Comparison of ENCODE assay signal across 31 cellular contexts in genomic region chr7:11668727-11669126, GRCh38.
"Had no signal": no experiment of that assay in that cellular context is flagged by ENCODE, and none has a peak within 500 bp of the region (broad histone marks: within the 10 kb centered on the region; RNA-seq: fewer than 3 reads in every experiment).

No MANE protein-coding gene starts in this region.

- DNase-seq: activated B cell treated with CpG ODN at 0.5 μM for 24 hours; activated CD4-positive, alpha-beta T cell treated with anti-CD3 and anti-CD28 coated beads for 1 hour; activated CD4-positive, alpha-beta T cell treated with anti-CD3 and anti-CD28 coated beads, Interleukin-2, amount 10 ng/mL, durations not matched to agents 24 days and 14 days; activated CD4-positive, alpha-beta T cell treated with anti-CD3 and anti-CD28 coated beads, Interleukin-2, amount 50 U/mL, for 48 hours; activated CD8-positive, alpha-beta memory T cell treated with anti-CD3 and anti-CD28 coated beads, Interleukin-2, amount 10 ng/mL, durations not matched to agents 7 days and 5 days; activated effector memory CD4-positive, alpha-beta T cell treated with Interleukin-2 at 50 U/mL for 16 hours; activated naive CD4-positive, alpha-beta T cell treated with Interleukin-2 at 50 U/mL for 16 hours; activated naive CD8-positive, alpha-beta T cell treated with anti-CD3 and anti-CD28 coated beads, Interleukin-2, amount 50 U/mL, for 24 hours; activated T-cell treated with anti-CD3 and anti-CD28 coated beads, Interleukin-2, amount 50 U/mL, for 24 hours; amniotic stem cell; body of pancreas; Kasumi-1; KBM-7; NCI-H1048; NCI-H146; NCI-H187 treated with DMSO at 0.1 percent for 48 hours; NCI-H2081 treated with DMSO at 0.1 percent for 48 hours; NCI-H345; NCI-H510A; NCI-H526 treated with DMSO at 0.1 percent for 48 hours; NK-92 treated with Interleukin-12 subunit alpha and Interleukin-12 subunit beta, amount 100 ng/mL, for 24 hours; PC-3; SHP77 treated with DMSO at 0.1 percent for 48 hours; T-cell; T-helper 2 cell; T1000 had no signal

- ATAC-seq: activated CD8-positive, alpha-beta memory T cell treated with anti-CD3 and anti-CD28 coated beads, Interleukin-2, amount 10 ng/mL, durations not matched to agents 7 days and 5 days; activated naive CD4-positive, alpha-beta T cell treated with anti-CD3 and anti-CD28 coated beads, Interleukin-2, amount 50 U/mL, for 72 hours; activated naive CD8-positive, alpha-beta T cell treated with anti-CD3 and anti-CD28 coated beads, Interleukin-2, amount 50 U/mL, for 24 hours; body of pancreas; PC-3; T-cell had no signal

- H3K9me3 ChIP-seq: ascending aorta, body of pancreas had no signal

- H3K4me3 Mint-ChIP-seq: activated B cell treated with CpG ODN at 0.5 μM for 24 hours; activated CD4-positive, alpha-beta T cell treated with anti-CD3 and anti-CD28 coated beads, Interleukin-2, amount 10 ng/mL, durations not matched to agents 24 days and 14 days; activated CD8-positive, alpha-beta memory T cell treated with anti-CD3 and anti-CD28 coated beads, Interleukin-2, amount 10 ng/mL, durations not matched to agents 7 days and 5 days; activated naive CD8-positive, alpha-beta T cell treated with anti-CD3 and anti-CD28 coated beads, Interleukin-2, amount 50 U/mL, for 24 hours; activated T-cell treated with anti-CD3 and anti-CD28 coated beads, Interleukin-2, amount 50 U/mL, for 24 hours; activated T-helper 1 cell treated with anti-CD3 and anti-CD28 coated beads, Interleukin-12 subunit alpha, Interleukin-12 subunit beta, Interleukin-2, Interleukin-4 antibody, amounts not matched to agents 30 ng/mL and 10 ng/mL and 1 ng/mL, durations not matched to agents 14 hours and 24 hours and 36 hours; T-cell had no signal

- H3K4me1 Mint-ChIP-seq: activated B cell treated with CpG ODN at 0.5 μM for 24 hours; activated CD4-positive, alpha-beta T cell treated with anti-CD3 and anti-CD28 coated beads, Interleukin-2, amount 10 ng/mL, durations not matched to agents 24 days and 14 days; activated CD8-positive, alpha-beta memory T cell treated with anti-CD3 and anti-CD28 coated beads, Interleukin-2, amount 10 ng/mL, durations not matched to agents 7 days and 5 days; activated naive CD8-positive, alpha-beta T cell treated with anti-CD3 and anti-CD28 coated beads, Interleukin-2, amount 50 U/mL, for 24 hours; T-cell had no signal

- H3K9me3 Mint-ChIP-seq: activated B cell treated with CpG ODN at 0.5 μM for 24 hours; activated CD4-positive, alpha-beta T cell treated with anti-CD3 and anti-CD28 coated beads, Interleukin-2, amount 10 ng/mL, durations not matched to agents 24 days and 14 days; activated naive CD4-positive, alpha-beta T cell treated with anti-CD3 and anti-CD28 coated beads, Interleukin-2, amount 50 U/mL, for 72 hours; activated naive CD8-positive, alpha-beta T cell treated with anti-CD3 and anti-CD28 coated beads, Interleukin-2, amount 50 U/mL, for 24 hours; activated T-cell treated with anti-CD3 and anti-CD28 coated beads, Interleukin-2, amount 50 U/mL, for 24 hours; activated T-helper 1 cell treated with anti-CD3 and anti-CD28 coated beads, Interleukin-12 subunit alpha, Interleukin-12 subunit beta, Interleukin-2, Interleukin-4 antibody, amounts not matched to agents 30 ng/mL and 10 ng/mL and 1 ng/mL, durations not matched to agents 14 hours and 24 hours and 36 hours; T-cell had no signal

- H3K4me3 ChIP-seq: ascending aorta, body of pancreas had no signal

- H3K27me3 Mint-ChIP-seq: activated B cell treated with CpG ODN at 0.5 μM for 24 hours; activated CD4-positive, alpha-beta T cell treated with anti-CD3 and anti-CD28 coated beads, Interleukin-2, amount 10 ng/mL, durations not matched to agents 24 days and 14 days; activated CD8-positive, alpha-beta memory T cell treated with anti-CD3 and anti-CD28 coated beads, Interleukin-2, amount 10 ng/mL, durations not matched to agents 7 days and 5 days; activated naive CD8-positive, alpha-beta T cell treated with anti-CD3 and anti-CD28 coated beads, Interleukin-2, amount 50 U/mL, for 24 hours; activated T-cell treated with anti-CD3 and anti-CD28 coated beads, Interleukin-2, amount 50 U/mL, for 24 hours; T-cell had no signal

- H3K4me1 ChIP-seq: ascending aorta, body of pancreas had no signal

- H3K27ac ChIP-seq: ascending aorta, body of pancreas had no signal

- FAIRE-seq: bronchial epithelial cell, TTC549 had no signal

- H3K36me3 Mint-ChIP-seq: activated CD8-positive, alpha-beta memory T cell treated with anti-CD3 and anti-CD28 coated beads, Interleukin-2, amount 10 ng/mL, durations not matched to agents 7 days and 5 days; activated naive CD4-positive, alpha-beta T cell treated with anti-CD3 and anti-CD28 coated beads, Interleukin-2, amount 50 U/mL, for 72 hours; T-cell had no signal

- H3K27ac Mint-ChIP-seq: activated B cell treated with CpG ODN at 0.5 μM for 24 hours; activated CD4-positive, alpha-beta T cell treated with anti-CD3 and anti-CD28 coated beads, Interleukin-2, amount 10 ng/mL, durations not matched to agents 24 days and 14 days; activated CD8-positive, alpha-beta memory T cell treated with anti-CD3 and anti-CD28 coated beads, Interleukin-2, amount 10 ng/mL, durations not matched to agents 7 days and 5 days; activated naive CD4-positive, alpha-beta T cell treated with anti-CD3 and anti-CD28 coated beads, Interleukin-2, amount 50 U/mL, for 72 hours; activated naive CD8-positive, alpha-beta T cell treated with anti-CD3 and anti-CD28 coated beads, Interleukin-2, amount 50 U/mL, for 24 hours; activated T-cell treated with anti-CD3 and anti-CD28 coated beads, Interleukin-2, amount 50 U/mL, for 24 hours; activated T-helper 1 cell treated with anti-CD3 and anti-CD28 coated beads, Interleukin-12 subunit alpha, Interleukin-12 subunit beta, Interleukin-2, Interleukin-4 antibody, amounts not matched to agents 30 ng/mL and 10 ng/mL and 1 ng/mL, durations not matched to agents 14 hours and 24 hours and 36 hours; T-cell had no signal
